Comparison of ENCODE assay signal across 3 cellular contexts in the genomic region with DNA sequence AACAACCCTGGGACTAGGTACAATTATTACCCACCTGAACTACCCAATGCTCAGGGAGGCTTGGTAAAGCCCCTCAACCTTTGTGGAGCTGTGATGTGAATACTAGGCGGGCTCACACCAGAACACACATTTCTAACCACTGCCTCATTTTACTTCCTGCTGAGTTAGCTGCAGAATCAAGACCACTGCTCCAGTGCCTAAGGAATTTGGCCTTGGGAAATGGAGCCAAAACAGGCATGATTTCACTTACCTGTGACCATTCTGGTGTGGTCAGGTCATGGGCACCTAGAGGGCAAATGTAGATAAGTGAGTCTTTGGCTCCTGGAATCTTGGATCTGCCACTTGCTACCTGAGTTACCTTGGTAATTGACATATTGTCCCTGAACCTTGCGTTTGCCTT.
TF ChIP-seq lines count a peak whose summit lies in the region.

No MANE protein-coding gene starts in this region.

TF ChIP-seq in SK-N-SH, 30 proteins besides CTCF, POLR2A, EP300 and RAD21:
- no peak for TF ChIP-seq EZH2phosphoT487 (IDR thresholded peaks at IDR 0.05; ENCODE audit: borderline replicate concordance, low read depth)
- no peak for TF ChIP-seq RCOR1 (IDR thresholded peaks at IDR 0.05; ENCODE audit: low read length)
- no peak for TF ChIP-seq MAX (IDR thresholded peaks at IDR 0.05; ENCODE audit: low read depth)
- TF ChIP-seq, protein P1, sequence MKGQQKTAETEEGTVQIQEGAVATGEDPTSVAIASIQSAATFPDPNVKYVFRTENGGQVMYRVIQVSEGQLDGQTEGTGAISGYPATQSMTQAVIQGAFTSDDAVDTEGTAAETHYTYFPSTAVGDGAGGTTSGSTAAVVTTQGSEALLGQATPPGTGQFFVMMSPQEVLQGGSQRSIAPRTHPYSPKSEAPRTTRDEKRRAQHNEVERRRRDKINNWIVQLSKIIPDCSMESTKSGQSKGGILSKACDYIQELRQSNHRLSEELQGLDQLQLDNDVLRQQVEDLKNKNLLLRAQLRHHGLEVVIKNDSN (IDR thresholded peaks at IDR 0.05; ENCODE audit: borderline replicate concordance, low read depth) = no peak
- TF ChIP-seq USF2 (IDR thresholded peaks at IDR 0.05; ENCODE audit: borderline replicate concordance, low read depth, low read length) = no peak
- no peak for TF ChIP-seq SIN3A (IDR thresholded peaks at IDR 0.05; ENCODE audit: borderline replicate concordance, low read depth, low read length)
- TF ChIP-seq RXRA (IDR thresholded peaks at IDR 0.05; ENCODE audit: borderline replicate concordance, low read depth) = no peak
- no peak for TF ChIP-seq ELF1 (IDR thresholded peaks at IDR 0.05)
- no peak for TF ChIP-seq POLR2AphosphoS5 (IDR thresholded peaks at IDR 0.05; ENCODE audit: low read depth, low read length)

TF ChIP-seq in SK-N-SH treated with all-trans-retinoic acid at 6 μM for 48 hours, 23 proteins besides CTCF, POLR2A, EP300 and RAD21:
- TF ChIP-seq ESRRG (CRISPR knock-in tag; IDR thresholded peaks at IDR 0.05) (no peak), BACH2 (CRISPR knock-in tag; IDR thresholded peaks at IDR 0.05; ENCODE audit: borderline replicate concordance) (no peak), ZNF70 (CRISPR knock-in tag; IDR thresholded peaks at IDR 0.05) (no peak), TOX (CRISPR knock-in tag; IDR thresholded peaks at IDR 0.05; ENCODE audit: borderline replicate concordance) (no peak)

TF ChIP-seq in H1, 55 proteins besides CTCF, POLR2A, EP300 and RAD21:
- no peak for TF ChIP-seq TCF12 (IDR thresholded peaks at IDR 0.05; ENCODE audit: low read depth, low read length)
- TF ChIP-seq, protein P2, sequence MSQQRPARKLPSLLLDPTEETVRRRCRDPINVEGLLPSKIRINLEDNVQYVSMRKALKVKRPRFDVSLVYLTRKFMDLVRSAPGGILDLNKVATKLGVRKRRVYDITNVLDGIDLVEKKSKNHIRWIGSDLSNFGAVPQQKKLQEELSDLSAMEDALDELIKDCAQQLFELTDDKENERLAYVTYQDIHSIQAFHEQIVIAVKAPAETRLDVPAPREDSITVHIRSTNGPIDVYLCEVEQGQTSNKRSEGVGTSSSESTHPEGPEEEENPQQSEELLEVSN (IDR thresholded peaks at IDR 0.05) = no peak
- no peak for TF ChIP-seq CEBPB (IDR thresholded peaks at IDR 0.05; ENCODE audit: low read depth, low read length)
- no peak for TF ChIP-seq RBBP5 (IDR thresholded peaks at IDR 0.05; ENCODE audit: borderline replicate concordance, low read depth, low read length)
- no peak for TF ChIP-seq JUN (IDR thresholded peaks at IDR 0.05; ENCODE audit: low read depth, low read length)
- TF ChIP-seq HDAC2 (IDR thresholded peaks at IDR 0.05; ENCODE audit: borderline replicate concordance in 1 of 2, low read depth in 2 of 2, low read length in 2 of 2) = no peak
- no peak for TF ChIP-seq CBX8 (IDR thresholded peaks at IDR 0.05; ENCODE audit: borderline replicate concordance, low read depth, low read length)
- TF ChIP-seq HDAC6 (IDR thresholded peaks at IDR 0.05; ENCODE audit: low read depth, low read length) = no peak
- no peak for TF ChIP-seq ATF3 (IDR thresholded peaks at IDR 0.05; ENCODE audit: insufficient read depth, low read depth, low read length)
- no peak for TF ChIP-seq NRF1 (IDR thresholded peaks at IDR 0.05; ENCODE audit: low read depth, low read length)
